Comparison of ENCODE assay signal across 8 cellular contexts in the genomic region with DNA sequence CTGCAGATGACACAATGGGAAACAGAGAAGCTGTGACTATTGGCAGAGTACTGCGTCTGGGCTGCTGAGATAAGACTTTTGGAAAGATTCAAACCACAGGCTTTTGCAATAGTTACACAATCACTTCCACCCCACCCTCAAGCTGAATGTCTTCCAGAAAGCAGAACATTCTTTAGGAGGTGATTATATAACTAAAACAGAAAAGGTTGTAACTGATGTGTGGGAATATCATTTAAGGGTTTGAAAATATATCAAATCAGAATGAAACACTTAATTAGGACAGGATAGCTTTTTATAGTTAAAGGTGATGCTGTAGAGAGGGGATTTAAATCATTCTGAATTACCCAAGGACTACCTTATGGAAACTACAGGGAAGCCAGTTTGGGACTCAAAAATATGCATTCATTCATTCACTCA.
DNase-seq lines count a peak whose midpoint lies in the region; ATAC-seq, FAIRE-seq and TF ChIP-seq lines count a peak whose summit lies in the region.

No MANE protein-coding gene starts in this region.

- POLR2A ChIA-PET in CD8-positive, alpha-beta T cell (lab: Charles Lee): no interaction called here

- intact Hi-C loops in right cardiac atrium (cut with DNase I): no loop called here
- intact Hi-C loops in CD8-positive, alpha-beta T cell (cut with DNase I, micrococcal nuclease): no loop called here

- FAIRE-seq in small intestine (lab: Jason Lieb, UNC): no peak

- H3K27me3 ChIP-seq in right cardiac atrium (ENCODE audit: control insufficient read depth, insufficient read depth) (no peaks in the 10 kb centered on the region), small intestine (ENCODE audit: control insufficient read depth in 2 of 2, insufficient read depth in 2 of 2, low read length in 2 of 2) (peaks cover 0 to 1% of the 10 kb centered on the region in 2 donors)
- no peaks in the 10 kb centered on the region for H3K27me3 ChIP-seq in CD8-positive, alpha-beta T cell (ENCODE audit: insufficient read depth, low read length)

- H3K4me1 Mint-ChIP-seq in activated T-helper 17 cell treated with anti-CD3 and anti-CD28 coated beads, Interleukin-2, amount 50 U/mL, for 72 hours: no peaks in the 10 kb centered on the region
- H3K4me1 Mint-ChIP-seq in CD8-positive, alpha-beta T cell (ENCODE audit: low read depth): no peaks in the 10 kb centered on the region

- CTCF ChIA-PET in CD8-positive, alpha-beta T cell (lab: Charles Lee): interaction anchor here (0.6 kb wide), 1 partner anchor 15 kb away, joined by 4 read pairs; no protein-coding TSS in a partner anchor

- no peaks in the 10 kb centered on the region for H3K36me3 ChIP-seq in CD8-positive, alpha-beta T cell (ENCODE audit: insufficient read depth, low read length)
- H3K36me3 ChIP-seq in small intestine (ENCODE audit: control insufficient read depth in 2 of 2, insufficient read depth in 2 of 2, low read length in 2 of 2): no peaks in the 10 kb centered on the region

- no peaks in the 10 kb centered on the region for H3K36me3 Mint-ChIP-seq in activated T-helper 17 cell treated with anti-CD3 and anti-CD28 coated beads, Interleukin-2, amount 50 U/mL, for 72 hours (ENCODE audit: low read depth)
- no peaks in the 10 kb centered on the region for H3K36me3 Mint-ChIP-seq in CD8-positive, alpha-beta T cell

- H3K4me3 ChIP-seq in right cardiac atrium (ENCODE audit: low read length) (no peak overlapping the region), small intestine (ENCODE audit: low read depth in 1 of 2, low read length in 2 of 2) (no peak overlapping the region)
- H3K4me3 ChIP-seq in CD8-positive, alpha-beta T cell (ENCODE audit: low read depth, low read length): no peak overlapping the region

- peak; percentile 32 for ATAC-seq in activated T-helper 17 cell treated with anti-CD3 and anti-CD28 coated beads, Interleukin-2, amount 50 U/mL, for 72 hours (replicated peaks)
- peak; percentile 98 to 99 for ATAC-seq in right cardiac atrium
- peak; percentile 79 for ATAC-seq in stimulated activated naive CD8-positive, alpha-beta T cell treated with anti-CD3 and anti-CD28 coated beads, Interleukin-15, Interleukin-2, amounts not matched to agents 100 U/mL and 50 U/mL, for 24 hours
- no peak for ATAC-seq in GM21447 (IDR thresholded peaks at IDR 0.05; ENCODE audit: unreplicated experiment)
- no peak for ATAC-seq in GM18861 (IDR thresholded peaks at IDR 0.05; ENCODE audit: unreplicated experiment)
- no peak for ATAC-seq in CD8-positive, alpha-beta T cell

- no peak overlapping the region for H3K27ac ChIP-seq in right cardiac atrium (ENCODE audit: low read length)
- H3K27ac ChIP-seq in CD8-positive, alpha-beta T cell (ENCODE audit: low read depth, low read length): no peak overlapping the region
- no peak overlapping the region for H3K27ac ChIP-seq in small intestine (ENCODE audit: low read depth in 1 of 2, low read length in 1 of 2)

- H3K27ac Mint-ChIP-seq in activated T-helper 17 cell treated with anti-CD3 and anti-CD28 coated beads, Interleukin-2, amount 50 U/mL, for 72 hours: no peak overlapping the region
- H3K27ac Mint-ChIP-seq in CD8-positive, alpha-beta T cell: no peak overlapping the region

- TF ChIP-seq CTCF in CD8-positive, alpha-beta T cell (IDR thresholded peaks at IDR 0.05): no peak

- peaks cover 1% of the 10 kb centered on the region for H3K9me3 Mint-ChIP-seq in activated T-helper 17 cell treated with anti-CD3 and anti-CD28 coated beads, Interleukin-2, amount 50 U/mL, for 72 hours
- peaks cover 3% of the 10 kb centered on the region for H3K9me3 Mint-ChIP-seq in CD8-positive, alpha-beta T cell

- H3K9me3 ChIP-seq in right cardiac atrium (ENCODE audit: control insufficient read depth, low read length) (no peaks in the 10 kb centered on the region), small intestine (ENCODE audit: control insufficient read depth, low read depth) (no peaks in the 10 kb centered on the region)
- no peaks in the 10 kb centered on the region for H3K9me3 ChIP-seq in CD8-positive, alpha-beta T cell (ENCODE audit: low read length)

- peaks cover 52% of the 10 kb centered on the region for H3K27me3 Mint-ChIP-seq in activated T-helper 17 cell treated with anti-CD3 and anti-CD28 coated beads, Interleukin-2, amount 50 U/mL, for 72 hours
- H3K27me3 Mint-ChIP-seq in CD8-positive, alpha-beta T cell (ENCODE audit: low read depth): peaks cover 42% of the 10 kb centered on the region

- whole genome bisulfite sequencing in right cardiac atrium: 0% methylated on average over 1 of the region's 1 CpG
- WGBS in small intestine, 3 donors: 4 to 9% (median 6%) methylated on average over 1 of the region's 1 CpG

- H3K4me3 Mint-ChIP-seq in activated T-helper 17 cell treated with anti-CD3 and anti-CD28 coated beads, Interleukin-2, amount 50 U/mL, for 72 hours: no peak overlapping the region
- H3K4me3 Mint-ChIP-seq in CD8-positive, alpha-beta T cell: no peak overlapping the region

- H3K4me1 ChIP-seq in right cardiac atrium (ENCODE audit: control insufficient read depth, insufficient read depth, low read length) (peaks cover 9% of the 10 kb centered on the region), small intestine (ENCODE audit: control insufficient read depth in 2 of 2, insufficient read depth in 1 of 2, low read depth in 1 of 2, low read length in 1 of 2) (no peaks in the 10 kb centered on the region)
- H3K4me1 ChIP-seq in CD8-positive, alpha-beta T cell (ENCODE audit: insufficient read depth, low read length): no peaks in the 10 kb centered on the region

- peak in 72 of 76 experiments; percentile 14 to 93 (median 68) for DNase-seq in HUDEP-2 (lab: John Stamatoyannopoulos, UW; ENCODE audit: unreplicated experiment in 76 of 76)
- peak; percentile 81 to 91 (median 84) for DNase-seq in right cardiac atrium
- peak; percentile 14 for DNase-seq in stimulated activated naive CD8-positive, alpha-beta T cell treated with anti-CD3 and anti-CD28 coated beads, Interleukin-15, Interleukin-2, amounts not matched to agents 100 U/mL and 50 U/mL, for 24 hours
- no peak for DNase-seq in CD8-positive, alpha-beta T cell
- DNase-seq in small intestine: no peak

Comparison
In these comparisons a context has a peak if more than half of its experiments do, and no peak if none do; other contexts are left out.
1. DNase-seq: peak in HUDEP-2 (72 of 76), right cardiac atrium (3 of 3) and stimulated activated naive CD8-positive, alpha-beta T cell treated with anti-CD3 and anti-CD28 coated beads, Interleukin-15, Interleukin-2, amounts not matched to agents 100 U/mL and 50 U/mL, for 24 hours (single experiment); none in CD8-positive, alpha-beta T cell (0 of 7) and small intestine (single experiment).
2. ATAC-seq: peak in activated T-helper 17 cell treated with anti-CD3 and anti-CD28 coated beads, Interleukin-2, amount 50 U/mL, for 72 hours (single experiment), right cardiac atrium (2 of 2) and stimulated activated naive CD8-positive, alpha-beta T cell treated with anti-CD3 and anti-CD28 coated beads, Interleukin-15, Interleukin-2, amounts not matched to agents 100 U/mL and 50 U/mL, for 24 hours (single experiment); none in GM21447 (single experiment), GM18861 (single experiment) and CD8-positive, alpha-beta T cell (single experiment).